Comparison of ENCODE assay signal across 19 cellular contexts in the genomic region with DNA sequence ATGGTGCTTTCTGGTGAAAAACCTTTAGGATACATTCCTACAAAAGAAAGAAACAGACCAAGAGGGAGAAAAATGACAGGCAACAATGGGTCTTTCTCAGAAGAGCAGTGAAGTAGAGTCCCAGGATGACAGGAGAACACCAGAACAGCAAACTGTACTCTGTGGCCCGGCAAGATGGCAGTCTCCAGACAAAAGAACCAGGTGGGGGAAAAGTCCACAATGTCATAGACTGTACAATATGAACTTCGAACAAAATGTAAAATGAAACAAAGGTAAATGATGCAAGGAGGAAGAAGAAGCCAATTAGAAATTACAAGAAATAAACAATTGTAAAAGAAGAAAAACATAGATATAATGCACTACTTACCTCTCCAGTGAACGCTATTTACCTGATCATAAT. TPM values are rescaled to one million over a fixed set of nuclear protein-coding genes. Genes with fewer than 3 reads are reported as not detected.
A peak's percentile ranks its signal among the peaks of the same experiment; 100 is the strongest.
DNase-seq lines count a peak whose midpoint lies in the region; ATAC-seq, FAIRE-seq and TF ChIP-seq lines count a peak whose summit lies in the region.
"Had no signal": no experiment of that assay in that cellular context is flagged by ENCODE, and none has a peak within 500 bp of the region (broad histone marks: within the 10 kb centered on the region; RNA-seq: fewer than 3 reads in every experiment).

No MANE protein-coding gene starts in this region.

- CTCF ChIA-PET in HepG2 (lab: Yijun Ruan, JAX; ENCODE audit: low intra/inter-chr PET ratio, low total read pairs) (no interaction called here), K562 (lab: Yijun Ruan, JAX; ENCODE audit: low intra/inter-chr PET ratio) (no interaction called here)

- ATAC-seq in HepG2 (no peak), right lobe of liver (no peak), K562 (peak; percentile 49; the same call in 1 of the 3 replicates), HG02571 (IDR thresholded peaks at IDR 0.05; ENCODE audit: unreplicated experiment) (no peak), GM21447 (IDR thresholded peaks at IDR 0.05; ENCODE audit: unreplicated experiment) (no peak), GM21390 (IDR thresholded peaks at IDR 0.05; ENCODE audit: unreplicated experiment) (no peak)
- ATAC-seq: A549 had no signal

- no TSS peak for BruUV-seq in HepG2 (replicated peaks; lab: Mats Ljungman, UMichigan)
- BruUV-seq in K562 (replicated peaks; lab: Mats Ljungman, UMichigan), result no TSS peak

- no peaks in the 10 kb centered on the region; a peak in 1 of 5 replicates for H3K27me3 ChIP-seq in HepG2 (ENCODE audit: control insufficient read depth in 1 of 2, insufficient read depth in 2 of 2, low read length in 2 of 2)
- H3K27me3 ChIP-seq in right lobe of liver, result no peaks in the 10 kb centered on the region
- H3K27me3 ChIP-seq in OCI-LY3 (ENCODE audit: low read depth, low read length), result no peaks in the 10 kb centered on the region
- no peaks in the 10 kb centered on the region for H3K27me3 ChIP-seq in K562 (ENCODE audit: control insufficient read depth in 2 of 2, insufficient read depth in 2 of 2, low read length in 2 of 2)
- no peaks in the 10 kb centered on the region for H3K27me3 ChIP-seq in small intestine (ENCODE audit: control insufficient read depth in 2 of 2, insufficient read depth in 2 of 2, low read length in 2 of 2)
- H3K27me3 ChIP-seq: BLaER1 had no signal

- H3K4me1 ChIP-seq in HepG2 (ENCODE audit: insufficient read depth, low read length) (no peaks in the 10 kb centered on the region), right lobe of liver (no peaks in the 10 kb centered on the region), OCI-LY3 (ENCODE audit: low read length) (peaks cover 17% of the 10 kb centered on the region), K562 (replicated peaks in 1 of 2; ENCODE audit: control insufficient read depth in 2 of 2, insufficient read depth in 2 of 2, low read length in 2 of 2) (no peaks in the 10 kb centered on the region), small intestine (ENCODE audit: control insufficient read depth in 2 of 2, insufficient read depth in 1 of 2, low read depth in 1 of 2, low read length in 1 of 2) (no peaks in the 10 kb centered on the region)
- H3K4me1 ChIP-seq: A549, BLaER1 had no signal

- intact Hi-C loops in HepG2 (cut with micrococcal nuclease; ENCODE audit: unreplicated experiment) (no loop called here), right lobe of liver (cut with DNase I) (no loop called here), K562 (cut with micrococcal nuclease) (loop anchor here (10.0 kb wide), 1 partner anchor 1051 kb away; no protein-coding TSS in a partner anchor)

- no peak for TF ChIP-seq RAD21 in HepG2 (CRISPR knock-in tag; IDR thresholded peaks at IDR 0.05)
- no peak for TF ChIP-seq RAD21 in K562 (CRISPR knock-in tag; conservative IDR thresholded peaks at IDR 0.05 in 1 of 2, IDR thresholded peaks at IDR 0.05 in 1 of 2)

- no peaks in the 10 kb centered on the region for H3K9me1 ChIP-seq in K562 (ENCODE audit: control insufficient read depth, insufficient read depth, low read length)

- no peak for TF ChIP-seq CTCF in HepG2 (CRISPR knock-in tag; IDR thresholded peaks at IDR 0.05)
- no peak for TF ChIP-seq CTCF in right lobe of liver (IDR thresholded peaks at IDR 0.05)
- no peak for TF ChIP-seq CTCF in OCI-LY3 (IDR thresholded peaks at IDR 0.05; ENCODE audit: low read depth, low read length)
- TF ChIP-seq CTCF in K562 (IDR thresholded peaks at IDR 0.05 in 2 of 3, conservative IDR thresholded peaks at IDR 0.05 in 1 of 3; ENCODE audit: insufficient read depth in 2 of 3, low read depth in 1 of 3, low read length in 3 of 3), result no peak

- H3K36me3 ChIP-seq in HepG2 (replicated peaks in 1 of 2; ENCODE audit: control insufficient read depth in 1 of 2, insufficient read depth in 2 of 2, low read length in 2 of 2), result no peaks in the 10 kb centered on the region
- H3K36me3 ChIP-seq in right lobe of liver, result no peaks in the 10 kb centered on the region
- no peaks in the 10 kb centered on the region for H3K36me3 ChIP-seq in OCI-LY3 (replicated peaks; ENCODE audit: low read depth, low read length)
- no peaks in the 10 kb centered on the region for H3K36me3 ChIP-seq in K562 (ENCODE audit: control insufficient read depth, insufficient read depth, low read length)
- H3K36me3 ChIP-seq in small intestine (ENCODE audit: control insufficient read depth in 2 of 2, insufficient read depth in 2 of 2, low read length in 2 of 2), result no peaks in the 10 kb centered on the region
- H3K36me3 ChIP-seq: BLaER1 had no signal

- WGBS in HepG2 (ENCODE audit: low lambda C conversion rate), result under 1% methylated on average over 3 of the region's 3 CpGs
- 65% methylated on average over 3 of the region's 3 CpGs for WGBS in right lobe of liver (ENCODE audit: insufficient coverage, low coverage, low lambda C conversion rate, missing lambda C conversion rate)
- 0% methylated on average over 3 of the region's 3 CpGs for WGBS in K562 (ENCODE audit: insufficient coverage, low coverage, missing lambda C conversion rate)
- WGBS in small intestine, 3 donors, result 12 to 54% (median 37%) methylated on average over 3 of the region's 3 CpGs

- H3K27ac ChIP-seq in HepG2 (ENCODE audit: extremely low read length, insufficient read depth, low read length) (no peak overlapping the region), right lobe of liver (no peak overlapping the region), OCI-LY3 (ENCODE audit: low read length) (no peak overlapping the region), K562 (ENCODE audit: extremely low read depth, low read depth, low read length) (no peak overlapping the region), small intestine (ENCODE audit: low read depth in 1 of 2, low read length in 1 of 2) (no peak overlapping the region)
- H3K27ac ChIP-seq: A549, BLaER1, RWPE1 had no signal

- H3K4me3 ChIP-seq in HepG2 (replicated peaks in 1 of 3; ENCODE audit: insufficient read depth in 1 of 3, low read depth in 2 of 3, low read length in 3 of 3) (no peak overlapping the region), right lobe of liver (no peak overlapping the region), OCI-LY3 (ENCODE audit: low read length) (peak overlapping the region; percentile 21; the same call in 1 of the 2 replicates), K562 (no peak overlapping the region), small intestine (ENCODE audit: low read depth in 1 of 2, low read length in 2 of 2) (no peak overlapping the region)
- H3K4me3 ChIP-seq: A549, BLaER1 had no signal

- no peak for DNase-seq in HepG2 (ENCODE audit: low spot score)
- no peak for DNase-seq in right lobe of liver
- DNase-seq in K562 (ENCODE audit: extremely low read depth in 1 of 4, low spot score in 3 of 4), result no peak
- DNase-seq in small intestine, result peak; percentile 72
- DNase-seq: DND-41, KG1, NCI-H1417 treated with DMSO at 0.1 percent for 48 hours, NCI-H187 treated with DMSO at 0.1 percent for 48 hours, NCI-H446 treated with DMSO at 0.1 percent for 48 hours, OCI-M1, SIG-M5 had no signal

- H4K20me1 ChIP-seq in HepG2 (ENCODE audit: insufficient read depth, low read length) (no peaks in the 10 kb centered on the region), OCI-LY3 (ENCODE audit: insufficient read depth, low read length) (no peaks in the 10 kb centered on the region), K562 (replicated peaks; ENCODE audit: control insufficient read depth, insufficient read depth, low read length) (no peaks in the 10 kb centered on the region)
- H4K20me1 ChIP-seq: BLaER1 had no signal

- TF ChIP-seq POLR2A in HepG2 (IDR thresholded peaks at IDR 0.05; ENCODE audit: insufficient read depth in 1 of 2, low read depth in 2 of 2, low read length in 2 of 2), result no peak
- no peak for TF ChIP-seq POLR2A in right lobe of liver (IDR thresholded peaks at IDR 0.05)
- TF ChIP-seq POLR2A in K562 (conservative IDR thresholded peaks at IDR 0.05), result no peak

- 0 out of 2 replicates have a peak overlapping the region, but pooled peaks have one; percentile 2 for H3K4me2 ChIP-seq in HepG2 (ENCODE audit: low read depth, low read length)
- peak overlapping the region; percentile 43 for H3K4me2 ChIP-seq in OCI-LY3 (ENCODE audit: low read length)
- no peak overlapping the region for H3K4me2 ChIP-seq in K562 (ENCODE audit: insufficient read depth, low read length)
- H3K4me2 ChIP-seq: A549, BLaER1 had no signal

- in situ Hi-C loops in HepG2 (cut with HindIII; ENCODE audit: extremely low pct_ligation_motif_present, low pct_unique_long_range_greater_than_20kb) (loop anchor here (25.0 kb wide), 1 partner anchor 161 kb away; no protein-coding TSS in a partner anchor), K562 (cut with MboI) (loop anchor here (5.0 kb wide), 1 partner anchor 1649 kb away; no protein-coding TSS in a partner anchor)

- POLR2A ChIA-PET in HepG2 (lab: Yijun Ruan, JAX) (no interaction called here), K562 (lab: Yijun Ruan, JAX) (no interaction called here)

- H3K9ac ChIP-seq in HepG2 (ENCODE audit: insufficient read depth, low read depth, low read length) (no peak overlapping the region), OCI-LY3 (ENCODE audit: low read length) (no peak overlapping the region), K562 (ENCODE audit: insufficient read depth in 1 of 2, low read depth in 2 of 2, low read length in 2 of 2) (no peak overlapping the region)
- H3K9ac ChIP-seq: BLaER1 had no signal

- H3K9me3 ChIP-seq in HepG2 (ENCODE audit: low read length) (no peaks in the 10 kb centered on the region), right lobe of liver (peaks cover 0 to 2% (median 0%) of the 10 kb centered on the region in 4 donors), OCI-LY3 (ENCODE audit: insufficient read depth, low read length) (no peaks in the 10 kb centered on the region), K562 (replicated peaks; ENCODE audit: control insufficient read depth, insufficient read depth, low read depth, low read length) (no peaks in the 10 kb centered on the region), small intestine (ENCODE audit: control insufficient read depth, low read depth) (no peaks in the 10 kb centered on the region)
- H3K9me3 ChIP-seq: A549, BLaER1 had no signal

- no peak for FAIRE-seq in HepG2 (lab: Jason Lieb, UNC)
- no peak for FAIRE-seq in K562 (lab: Jason Lieb, UNC)
- FAIRE-seq in small intestine (lab: Jason Lieb, UNC), result no peak
- FAIRE-seq: A549, H1 had no signal

- H3K79me2 ChIP-seq in HepG2 (ENCODE audit: insufficient read depth, low read length), result no peaks in the 10 kb centered on the region
- no peaks in the 10 kb centered on the region for H3K79me2 ChIP-seq in OCI-LY3 (ENCODE audit: low read length)
- no peaks in the 10 kb centered on the region for H3K79me2 ChIP-seq in K562 (ENCODE audit: control insufficient read depth, insufficient read depth, low read length)

- no peak overlapping the region for H2AFZ ChIP-seq in HepG2 (ENCODE audit: low read length)
- H2AFZ ChIP-seq in OCI-LY3 (ENCODE audit: low read depth, low read length), result no peak overlapping the region
- no peak overlapping the region for H2AFZ ChIP-seq in K562 (ENCODE audit: low read depth, low read length)

- TF ChIP-seq EP300 in HepG2 (IDR thresholded peaks at IDR 0.05; ENCODE audit: low read depth in 2 of 2, low read length in 2 of 2) (no peak), HepG2 (CRISPR knock-in tag; IDR thresholded peaks at IDR 0.05; ENCODE audit: borderline replicate concordance) (no peak), K562 (IDR thresholded peaks at IDR 0.05; ENCODE audit: low read length) (no peak)

RNA-seq across cellular contexts. Expression of a gene that starts 23.2 kb away (rescaled TPM):
- total RNA-seq in HepG2 (2016; rRNA removed; fragmentation: Illumina TruSeq; extraction: Trizol), result 24.8 and 27.6 TPM in 2 replicates
- 7.1 and 10.7 TPM in 2 replicates for total RNA-seq in HepG2 (2016; cell fraction: cytosol; rRNA removed; fragmentation: Illumina TruSeq; extraction: Trizol; ENCODE audit: low read depth)
- total RNA-seq in HepG2 (2016; cell fraction: insoluble cytoplasmic fraction; rRNA removed; fragmentation: Illumina TruSeq; extraction: Trizol), result 29.5 and 35.3 TPM in 2 replicates
- 14.0 and 17.8 TPM in 2 replicates for total RNA-seq in HepG2 (2016; cell fraction: membrane; rRNA removed; fragmentation: Illumina TruSeq; extraction: Trizol)
- 26.6 and 30.2 TPM in 2 replicates for total RNA-seq in HepG2 (2016; cell fraction: nucleus; rRNA removed; fragmentation: Illumina TruSeq; extraction: Trizol)
- polyA plus RNA-seq in HepG2 (2011; rRNA removed), result 22.1 and 26.4 TPM in 2 replicates
- polyA plus RNA-seq in HepG2 (2011; cell fraction: cytosol; rRNA removed), result 12.7 and 16.8 TPM in 2 replicates
- polyA plus RNA-seq in HepG2 (2011; cell fraction: nucleus; rRNA removed), result 18.7 and 22.0 TPM in 2 replicates
- polyA plus RNA-seq in HepG2 (2012), result 11.0 and 12.2 TPM in 2 replicates
- 1.6 and 1.8 TPM in 2 replicates for polyA plus RNA-seq in HepG2 (2016; cell fraction: cytosol; fragmentation: Illumina TruSeq; extraction: Trizol; ENCODE audit: low read depth)
- polyA plus RNA-seq in HepG2 (2016; cell fraction: insoluble cytoplasmic fraction; fragmentation: Illumina TruSeq; extraction: Trizol; ENCODE audit: low read depth), result 21.4 and 22.2 TPM in 2 replicates
- 3.8 TPM in 2 replicates for polyA plus RNA-seq in HepG2 (2016; cell fraction: membrane; fragmentation: Illumina TruSeq; extraction: Trizol; ENCODE audit: low read depth)
- polyA plus RNA-seq in HepG2 (2016; cell fraction: nucleus; fragmentation: Illumina TruSeq; extraction: Trizol; ENCODE audit: insufficient read depth, low read depth), result 27.2 and 28.0 TPM in 2 replicates
- polyA minus RNA-seq in HepG2 (2011; rRNA and poly(A)+ RNA removed; ENCODE audit: low replicate concordance), result 12.3 and 24.7 TPM in 2 replicates
- polyA minus RNA-seq in HepG2 (2011; cell fraction: cytosol; rRNA and poly(A)+ RNA removed), result 15.3 and 17.6 TPM in 2 replicates
- 33.7 and 35.9 TPM in 2 replicates for polyA minus RNA-seq in HepG2 (2011; cell fraction: nucleus; rRNA and poly(A)+ RNA removed)
- 1 to 10 TPM; 2.6 to 4.7 (median 3.3) TPM for total RNA-seq in right lobe of liver
- 15.6 and 37.3 TPM in 2 replicates for total RNA-seq in K562 (2011; cell fraction: chromatin; rRNA removed; ENCODE audit: low replicate concordance)
- total RNA-seq in K562 (2011; cell fraction: nucleolus; rRNA removed), result 8.2 and 21.1 TPM in 2 replicates
- 16.1 and 18.7 TPM in 2 replicates for total RNA-seq in K562 (2011; cell fraction: nucleoplasm; rRNA removed)
- total RNA-seq in K562 (2014; rRNA removed), result 22.8 and 23.2 TPM in 2 replicates
- 29.7 and 31.1 TPM in 2 replicates for total RNA-seq in K562 (2014; rRNA removed; fragmentation: Illumina TruSeq; extraction: Trizol)
- 25.2 and 26.1 TPM in 2 replicates for total RNA-seq in K562 (2015; rRNA removed; fragmentation: Illumina TruSeq; extraction: Trizol)
- total RNA-seq in K562 (2021), result 19.1 and 19.7 TPM in 2 replicates
- 67.8 and 73.1 TPM in 2 replicates for polyA plus RNA-seq in K562 (2011; rRNA removed)
- 16.7 and 30.5 TPM in 2 replicates for polyA plus RNA-seq in K562 (2011; cell fraction: cytosol; rRNA removed)
- 67.4 and 82.0 TPM in 2 replicates for polyA plus RNA-seq in K562 (2011; cell fraction: nucleus; rRNA removed)
- polyA plus RNA-seq in K562 (2012), result 13.0 and 13.7 TPM in 2 replicates
- 26.3 and 29.2 TPM in 2 replicates for polyA plus RNA-seq in K562 (2014; fragmentation: Illumina TruSeq; extraction: Trizol)
- 10 to 100 TPM; 27.2 to 39.0 TPM for polyA plus RNA-seq in K562 (2014; fragmentation: Nextera tagmentation; extraction: Ambion mirVana)
- 30.7 and 33.4 TPM in 2 replicates for polyA plus RNA-seq in K562 (2014; rRNA removed)
- polyA minus RNA-seq in K562 (2011; rRNA and poly(A)+ RNA removed), result 67.8 and 70.2 TPM in 2 replicates
- polyA minus RNA-seq in K562 (2011; cell fraction: cytosol; rRNA and poly(A)+ RNA removed), result 18.6 and 24.0 TPM in 2 replicates
- polyA minus RNA-seq in K562 (2011; cell fraction: nucleus; rRNA and poly(A)+ RNA removed), result 19.1 and 31.4 TPM in 2 replicates
- polyA plus RNA-seq in small intestine, result 1 to 10 TPM; 5.4 to 6.9 (median 6.1) TPM
